ENCODE assay signal across 22 cellular contexts in genomic region chr12:9334026-9334692, GRCh38.
DNase-seq lines count a peak whose midpoint lies in the region; ATAC-seq, FAIRE-seq and TF ChIP-seq lines count a peak whose summit lies in the region.
"Had no signal": no experiment of that assay in that cellular context is flagged by ENCODE, and none has a peak within 500 bp of the region (broad histone marks: within the 10 kb centered on the region; RNA-seq: fewer than 3 reads in every experiment).

No MANE protein-coding gene starts in this region.

- no peaks in the 10 kb centered on the region for H3K9me2 ChIP-seq in Loucy (replicated peaks; ENCODE audit: low read depth, low read length)

- ATAC-seq in K562, result peak; percentile 41; the same call in 2 of the 3 replicates
- ATAC-seq: effector memory CD8-positive, alpha-beta T cell had no signal

- H3K4me2 ChIP-seq in Loucy (ENCODE audit: low read depth, low read length, poor library complexity, severe bottlenecking), result no peak overlapping the region
- H3K4me2 ChIP-seq in K562 (ENCODE audit: insufficient read depth, low read length), result peak overlapping the region; percentile 45
- H3K4me2 ChIP-seq: KMS-11 had no signal

- H2AFZ ChIP-seq in Loucy (ENCODE audit: low read length) (no peak overlapping the region), K562 (ENCODE audit: low read depth, low read length) (peak overlapping the region; percentile 83)

- H3K27ac ChIP-seq in K562 (ENCODE audit: extremely low read depth, low read depth, low read length), result no peak overlapping the region
- H3K27ac ChIP-seq: KMS-11, SJSA1, thyroid gland had no signal

- no peak overlapping the region for H3K4me3 ChIP-seq in Loucy (ENCODE audit: low read length, poor library complexity, severe bottlenecking)
- no peak overlapping the region for H3K4me3 ChIP-seq in K562
- H3K4me3 ChIP-seq: SJSA1, thyroid gland had no signal

- no peaks in the 10 kb centered on the region for H3K27me3 ChIP-seq in Loucy (ENCODE audit: insufficient read depth, low read length, poor library complexity, severe bottlenecking)
- H3K27me3 ChIP-seq in K562 (ENCODE audit: control insufficient read depth in 2 of 2, insufficient read depth in 2 of 2, low read length in 2 of 2), result no peaks in the 10 kb centered on the region
- H3K27me3 ChIP-seq: SJSA1, thyroid gland had no signal

- FAIRE-seq in K562 (lab: Jason Lieb, UNC), result no peak

- no peak for TF ChIP-seq POLR2A in K562 (conservative IDR thresholded peaks at IDR 0.05)

- DNase-seq in CD1c-positive myeloid dendritic cell (ENCODE audit: extremely low spot score), result peak; percentile 6
- DNase-seq in K562 (ENCODE audit: extremely low read depth in 1 of 4, low spot score in 3 of 4), result peak in 1 of 4 experiments; percentile 16
- DNase-seq in islet precursor cell, result peak; percentile 49
- DNase-seq in HEK293T (ENCODE audit: extremely low spot score), result no peak
- DNase-seq in NCI-H748 treated with DMSO at 0.1 percent for 48 hours (lab: John Stamatoyannopoulos, UW), result no peak
- no peak for DNase-seq in globus pallidus (ENCODE audit: low spot score)
- no peak for DNase-seq in activated CD4-positive, alpha-beta T cell treated with anti-CD3 and anti-CD28 coated beads, Interleukin-2, amount 50 U/mL, for 4 hours
- DNase-seq: activated CD4-positive, alpha-beta memory T cell treated with anti-CD3 and anti-CD28 coated beads for 36 hours; activated naive CD8-positive, alpha-beta T cell treated with anti-CD3 and anti-CD28 coated beads for 36 hours; activated T-cell treated with anti-CD3 and anti-CD28 coated beads, Interleukin-2, amount 50 U/mL, for 48 hours; CD4-positive, CD25-positive, alpha-beta regulatory T cell; central memory CD4-positive, alpha-beta T cell; DMS79; effector memory CD8-positive, alpha-beta T cell; immature natural killer cell; naive B cell; NCI-H1694 treated with DMSO at 0.1 percent for 48 hours; OCI-M1; thyroid gland had no signal

- H4K20me1 ChIP-seq in Loucy (ENCODE audit: insufficient read depth, low read length, poor library complexity, severe bottlenecking) (no peaks in the 10 kb centered on the region), K562 (replicated peaks; ENCODE audit: control insufficient read depth, insufficient read depth, low read length) (no peaks in the 10 kb centered on the region)

- WGBS in K562 (ENCODE audit: insufficient coverage, low coverage, missing lambda C conversion rate), result 49% methylated on average over 11 of the region's 12 CpGs

- no peak for TF ChIP-seq CTCF in Loucy (conservative IDR thresholded peaks at IDR 0.05; ENCODE audit: low read length)
- no peak for TF ChIP-seq CTCF in K562 (IDR thresholded peaks at IDR 0.05 in 2 of 3, conservative IDR thresholded peaks at IDR 0.05 in 1 of 3; ENCODE audit: insufficient read depth in 2 of 3, low read depth in 1 of 3, low read length in 3 of 3)

- TF ChIP-seq EP300 in K562 (IDR thresholded peaks at IDR 0.05; ENCODE audit: low read length), result no peak

- H3K36me3 ChIP-seq in Loucy (ENCODE audit: insufficient read depth, low read length), result no peaks in the 10 kb centered on the region
- no peaks in the 10 kb centered on the region for H3K36me3 ChIP-seq in K562 (ENCODE audit: control insufficient read depth, insufficient read depth, low read length)
- H3K36me3 ChIP-seq: SJSA1, thyroid gland had no signal

- POLR2A ChIA-PET in K562 (lab: Yijun Ruan, JAX) (no interaction called here), HEK293T (lab: Yijun Ruan, JAX) (no interaction called here)

- peaks cover 6% of the 10 kb centered on the region for H3K4me1 ChIP-seq in Loucy (ENCODE audit: insufficient read depth, low read length, poor library complexity, severe bottlenecking)
- peaks cover 0 to 8% of the 10 kb centered on the region in 2 experiments; a peak in 2 of 5 replicates for H3K4me1 ChIP-seq in K562 (replicated peaks in 1 of 2; ENCODE audit: control insufficient read depth in 2 of 2, insufficient read depth in 2 of 2, low read length in 2 of 2)
- H3K4me1 ChIP-seq: SJSA1, thyroid gland had no signal

- no peak for TF ChIP-seq RAD21 in K562 (CRISPR knock-in tag; conservative IDR thresholded peaks at IDR 0.05 in 1 of 2, IDR thresholded peaks at IDR 0.05 in 1 of 2)

- in situ Hi-C loops in K562 (cut with MboI), result loop anchor here (25.0 kb wide), 1 partner anchor 303 kb away; no protein-coding TSS in a partner anchor

- H3K79me2 ChIP-seq in Loucy (ENCODE audit: insufficient read depth, low read length), result no peaks in the 10 kb centered on the region
- H3K79me2 ChIP-seq in K562 (ENCODE audit: control insufficient read depth, insufficient read depth, low read length), result no peaks in the 10 kb centered on the region

- H3F3A ChIP-seq in Loucy (ENCODE audit: low read depth), result peaks cover 2% of the 10 kb centered on the region; the same call in 1 of the 2 replicates

- no TSS peak for BruUV-seq in K562 (replicated peaks; lab: Mats Ljungman, UMichigan)

- CTCF ChIA-PET in K562 (lab: Yijun Ruan, JAX; ENCODE audit: low intra/inter-chr PET ratio), result interaction anchor here (0.7 kb wide), 1 partner anchor 307 kb away, joined by 3 read pairs; no protein-coding TSS in a partner anchor
- CTCF ChIA-PET in HEK293T (lab: Yijun Ruan, JAX), result no interaction called here

- H3K9me1 ChIP-seq in K562 (ENCODE audit: control insufficient read depth, insufficient read depth, low read length), result no peaks in the 10 kb centered on the region

- intact Hi-C loops in K562 (cut with micrococcal nuclease), result loop anchor here (10.0 kb wide), 2 partner anchors 131 to 251 kb away; no protein-coding TSS in a partner anchor

- H3K9me3 ChIP-seq in Loucy (ENCODE audit: insufficient read depth, low read depth, low read length), result no peaks in the 10 kb centered on the region
- no peaks in the 10 kb centered on the region; the same call in 1 of the 2 replicates for H3K9me3 ChIP-seq in K562 (replicated peaks; ENCODE audit: control insufficient read depth, insufficient read depth, low read depth, low read length)
- H3K9me3 ChIP-seq: thyroid gland had no signal

- H3K9ac ChIP-seq in Loucy (ENCODE audit: low read depth, low read length, poor library complexity, severe bottlenecking), result peak overlapping the region; percentile 5
- no peak overlapping the region for H3K9ac ChIP-seq in K562 (ENCODE audit: insufficient read depth in 1 of 2, low read depth in 2 of 2, low read length in 2 of 2)
- H3K9ac ChIP-seq: KMS-11 had no signal

TF ChIP-seq in K562, 482 proteins besides CTCF, POLR2A, EP300 and RAD21 (continues in another document):
- TF ChIP-seq ELF1 (tag; IDR thresholded peaks at IDR 0.05) (no peak), ZNF511 (CRISPR knock-in tag; IDR thresholded peaks at IDR 0.05) (no peak), MAFK (IDR thresholded peaks at IDR 0.05; ENCODE audit: low read length) (peak; percentile 45; the same call in 1 of the 2 replicates), ZNF280B (CRISPR knock-in tag; IDR thresholded peaks at IDR 0.05) (no peak), CXXC5 (CRISPR knock-in tag; IDR thresholded peaks at IDR 0.05) (0 out of 2 replicates have a peak, but pooled peaks have one; percentile 29), NR2C2 (CRISPR knock-in tag; IDR thresholded peaks at IDR 0.05) (no peak), NR2C2 (tag; IDR thresholded peaks at IDR 0.05) (0 out of 2 replicates have a peak, but pooled peaks have one; percentile 21), FUS (optimal IDR thresholded peaks at IDR 0.05; ENCODE audit: low read depth, low read length) (no peak)

TF ChIP-seq in HEK293T, 16 proteins besides CTCF, POLR2A, EP300 and RAD21:
- TF ChIP-seq NFRKB (IDR thresholded peaks at IDR 0.05) (no peak), ARNT (IDR thresholded peaks at IDR 0.05) (no peak), BHLHE40 (IDR thresholded peaks at IDR 0.05; ENCODE audit: borderline replicate concordance) (no peak), LEF1 (IDR thresholded peaks at IDR 0.05; ENCODE audit: borderline replicate concordance) (no peak), SP1 (IDR thresholded peaks at IDR 0.05) (no peak), ELF4 (IDR thresholded peaks at IDR 0.05) (no peak), FOXM1 (IDR thresholded peaks at IDR 0.05; ENCODE audit: borderline replicate concordance) (no peak), SUZ12 (IDR thresholded peaks at IDR 0.05) (no peak), CTBP1 (IDR thresholded peaks at IDR 0.05; ENCODE audit: borderline replicate concordance) (no peak), L3MBTL2 (conservative IDR thresholded peaks at IDR 0.05) (no peak), FOXK2 (IDR thresholded peaks at IDR 0.05) (no peak), ZNF384 (IDR thresholded peaks at IDR 0.05) (no peak), PKNOX1 (IDR thresholded peaks at IDR 0.05) (no peak), TARDBP (IDR thresholded peaks at IDR 0.05) (no peak), HDGF (IDR thresholded peaks at IDR 0.05; ENCODE audit: borderline replicate concordance) (no peak), FOXA1 (IDR thresholded peaks at IDR 0.05) (no peak)

Comparison
In these comparisons a context has a peak if more than half of its experiments do, and no peak if none do; other contexts are left out.
1. DNase-seq: peak in CD1c-positive myeloid dendritic cell (single experiment) and islet precursor cell (single experiment); none in HEK293T (single experiment), NCI-H748 treated with DMSO at 0.1 percent for 48 hours (single experiment), globus pallidus (single experiment) and activated CD4-positive, alpha-beta T cell treated with anti-CD3 and anti-CD28 coated beads, Interleukin-2, amount 50 U/mL, for 4 hours (0 of 2).